Comparison of ENCODE assay signal across 22 cellular contexts in genomic region chr4:111204807-111205206, GRCh38.
DNase-seq lines count a peak whose midpoint lies in the region; ATAC-seq, FAIRE-seq and TF ChIP-seq lines count a peak whose summit lies in the region.
"Had no signal": no experiment of that assay in that cellular context is flagged by ENCODE, and none has a peak within 500 bp of the region (broad histone marks: within the 10 kb centered on the region; RNA-seq: fewer than 3 reads in every experiment).

No MANE protein-coding gene starts in this region.

- no peak overlapping the region for H3K4me3 ChIP-seq in SK-N-SH (ENCODE audit: low read depth in 2 of 2, low read length in 1 of 2)
- no peak overlapping the region for H3K4me3 ChIP-seq in SK-N-MC

- H3K36me3 ChIP-seq in SK-N-SH (replicated peaks in 1 of 2; ENCODE audit: control insufficient read depth in 1 of 2, insufficient read depth in 2 of 2, low read length in 1 of 2) (no peaks in the 10 kb centered on the region), SK-N-MC (ENCODE audit: insufficient read depth, low read length) (no peaks in the 10 kb centered on the region)

- ATAC-seq in SK-N-SH treated with all-trans-retinoic acid at 6 μM for 48 hours (no peak), HG03378 (IDR thresholded peaks at IDR 0.05; ENCODE audit: unreplicated experiment) (no peak)

- TF ChIP-seq CTCF in SK-N-SH (IDR thresholded peaks at IDR 0.05) = no peak

- no peaks in the 10 kb centered on the region for H3K27me3 ChIP-seq in SK-N-SH (ENCODE audit: insufficient read depth)

- H3K27ac ChIP-seq in SK-N-SH (ENCODE audit: low read depth in 2 of 2, low read length in 1 of 2) (peak overlapping the region in 1 of 2 experiments; percentile 93; a peak in 2 of 4 replicates), SK-N-MC (0 out of 2 replicates have a peak overlapping the region, but pooled peaks have one; percentile 49)
- H3K27ac ChIP-seq: 22Rv1 had no signal

- H3K4me1 ChIP-seq in SK-N-SH (ENCODE audit: control insufficient read depth in 1 of 2, insufficient read depth in 2 of 2, low read depth in 1 of 2, low read length in 1 of 2) = peaks cover 0 to 4% of the 10 kb centered on the region in 2 experiments; a peak in 2 of 4 replicates

- TF ChIP-seq EP300 in SK-N-SH (IDR thresholded peaks at IDR 0.05; ENCODE audit: borderline replicate concordance in 1 of 2, low read depth in 1 of 2, low read length in 1 of 2) = peak in 1 of 2 experiments; percentile 55; a peak in 1 of 4 replicates

- H3K4me2 ChIP-seq in SK-N-SH = peak overlapping the region; percentile 11; the same call in 1 of the 2 replicates

- no peaks in the 10 kb centered on the region for H3K79me2 ChIP-seq in SK-N-SH (ENCODE audit: insufficient read depth)

- no peak overlapping the region for H2AFZ ChIP-seq in SK-N-SH (ENCODE audit: low read depth)

- H3K9me3 ChIP-seq in SK-N-SH = no peaks in the 10 kb centered on the region
- no peaks in the 10 kb centered on the region for H3K9me3 ChIP-seq in SK-N-MC (ENCODE audit: low read depth, low read length)

- H3K9ac ChIP-seq in SK-N-SH = no peak overlapping the region
- no peak overlapping the region for H3K9ac ChIP-seq in SK-N-MC (ENCODE audit: insufficient read length)

- no peaks in the 10 kb centered on the region for H3F3A ChIP-seq in SK-N-SH (replicated peaks; ENCODE audit: insufficient read depth)

- POLR2A ChIA-PET in SK-N-SH (lab: Yijun Ruan, JAX) = no interaction called here

- DNase-seq in SK-N-SH (peak; percentile 1), SK-N-MC (ENCODE audit: low read depth, low spot score) (no peak), left kidney (ENCODE audit: low read depth, low spot score) (peak; percentile 18), urothelium cell line (ENCODE audit: low spot score) (no peak), CD1c-positive myeloid dendritic cell (ENCODE audit: extremely low spot score) (no peak), UCSD-AML1 (lab: John Stamatoyannopoulos, UW; ENCODE audit: unreplicated experiment) (no peak)
- DNase-seq: CD4-positive, alpha-beta memory T cell; H7; Kasumi-1; MM.1S; NCI-H1092; NCI-H1436 treated with DMSO at 0.1 percent for 48 hours; NCI-H2029 treated with DMSO at 0.1 percent for 48 hours; NCI-H2171; NCI-H446; NCI-H526 treated with DMSO at 0.1 percent for 48 hours; SHP77 had no signal

- FAIRE-seq in urothelium cell line (lab: Jason Lieb, UNC) = peak; percentile 53
- FAIRE-seq: GM12892, HTR-8/SVneo had no signal

- no peak for TF ChIP-seq RAD21 in SK-N-SH (IDR thresholded peaks at IDR 0.05; ENCODE audit: low read length)

- no peaks in the 10 kb centered on the region for H4K20me1 ChIP-seq in SK-N-SH (ENCODE audit: insufficient read depth)

- CTCF ChIA-PET in SK-N-SH (lab: Yijun Ruan, JAX) = interaction anchor here (0.7 to 1.2 kb wide), 3 partner anchors 21 to 78 kb away, joined by 3 read pairs; no protein-coding TSS in a partner anchor

- 2% methylated on average over 4 of the region's 4 CpGs for WGBS in SK-N-SH (ENCODE audit: low lambda C conversion rate)

- H3K9me2 ChIP-seq in SK-N-SH = no peaks in the 10 kb centered on the region

TF ChIP-seq in SK-N-SH, 30 proteins besides CTCF, POLR2A, EP300 and RAD21 (continues in another document):
- no peak for TF ChIP-seq USF1 (IDR thresholded peaks at IDR 0.05; ENCODE audit: borderline replicate concordance, low read depth)
- no peak for TF ChIP-seq FOSL2 (IDR thresholded peaks at IDR 0.05; ENCODE audit: borderline replicate concordance, low read depth)
- TF ChIP-seq REST (IDR thresholded peaks at IDR 0.05; ENCODE audit: low read depth, low read length) = no peak
- no peak for TF ChIP-seq MXI1 (IDR thresholded peaks at IDR 0.05; ENCODE audit: low read depth, low read length)
- TF ChIP-seq NRF1 (IDR thresholded peaks at IDR 0.05; ENCODE audit: low read depth, low read length) = no peak
- no peak for TF ChIP-seq FOXM1 (IDR thresholded peaks at IDR 0.05; ENCODE audit: low read depth)
- no peak for TF ChIP-seq RFX5 (IDR thresholded peaks at IDR 0.05; ENCODE audit: low read length)

TF ChIP-seq in SK-N-SH treated with all-trans-retinoic acid at 6 μM for 48 hours, 23 proteins besides CTCF, POLR2A, EP300 and RAD21:
- TF ChIP-seq POU6F1 (CRISPR knock-in tag; IDR thresholded peaks at IDR 0.05; ENCODE audit: borderline replicate concordance, low read depth) (no peak), RARB (CRISPR knock-in tag; IDR thresholded peaks at IDR 0.05) (no peak), CSDC2 (CRISPR knock-in tag; IDR thresholded peaks at IDR 0.05) (no peak), ZNF565 (CRISPR knock-in tag; conservative IDR thresholded peaks at IDR 0.05; ENCODE audit: low read depth) (no peak), ZC3H10 (CRISPR knock-in tag; IDR thresholded peaks at IDR 0.05) (no peak), CREB5 (CRISPR knock-in tag; IDR thresholded peaks at IDR 0.05; ENCODE audit: low read depth) (no peak)

Comparison
In these comparisons a context has a peak if more than half of its experiments do, and no peak if none do; other contexts are left out.
1. DNase-seq: peak in SK-N-SH (single experiment) and left kidney (single experiment); none in SK-N-MC (single experiment), urothelium cell line (single experiment), CD1c-positive myeloid dendritic cell (single experiment) and UCSD-AML1 (single experiment).